Comparison of ENCODE assay signal across 1 cellular context in genomic region chrX:135974279-135974856, GRCh38.
TF ChIP-seq lines count a peak whose summit lies in the region.

No MANE protein-coding gene starts in this region.

TF ChIP-seq in A549, 52 proteins besides CTCF, POLR2A, EP300 and RAD21 (continued from another document):
- no peak for TF ChIP-seq CHD2 (IDR thresholded peaks at IDR 0.05; ENCODE audit: low read length, partially characterized antibody)
